ENCODE assay signal across 13 cellular contexts in the genomic region with DNA sequence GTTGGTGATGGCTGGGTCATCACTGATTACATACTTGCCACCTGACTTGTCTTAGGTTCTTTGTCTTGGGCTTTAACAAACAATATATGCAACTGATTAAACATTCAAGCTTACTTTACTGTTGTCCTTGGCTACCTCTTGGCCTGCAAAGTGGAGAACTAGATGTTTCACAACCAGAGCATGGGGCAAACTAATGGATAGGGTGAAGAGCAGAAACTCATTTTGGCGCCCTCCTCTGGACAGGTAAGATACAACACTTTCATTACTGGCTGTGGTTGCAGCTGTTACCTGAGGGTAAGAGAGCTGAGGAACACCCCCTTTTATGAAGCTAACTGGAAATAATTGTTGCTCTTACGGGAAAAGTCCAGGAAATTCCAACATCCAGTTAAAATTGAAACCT.
DNase-seq lines count a peak whose midpoint lies in the region; ATAC-seq and TF ChIP-seq lines count a peak whose summit lies in the region.
"Had no signal": no experiment of that assay in that cellular context is flagged by ENCODE, and none has a peak within 500 bp of the region (broad histone marks: within the 10 kb centered on the region; RNA-seq: fewer than 3 reads in every experiment).

No MANE protein-coding gene starts in this region.

- no peaks in the 10 kb centered on the region for H3K27me3 Mint-ChIP-seq in endodermal cell (ENCODE audit: insufficient read depth)
- H3K27me3 Mint-ChIP-seq in osteocyte (ENCODE audit: unreplicated experiment): no peaks in the 10 kb centered on the region
- H3K27me3 Mint-ChIP-seq: activated CD4-positive, alpha-beta T cell treated with anti-CD3 and anti-CD28 coated beads, Interleukin-2, amount 10 ng/mL, durations not matched to agents 24 days and 14 days; activated naive CD8-positive, alpha-beta T cell treated with anti-CD3 and anti-CD28 coated beads, Interleukin-2, amount 50 U/mL, for 24 hours had no signal

- H3K4me3 ChIP-seq in LNCaP clone FGC (ENCODE audit: low read depth, low read length) (no peak overlapping the region), endodermal cell (ENCODE audit: low read length) (no peak overlapping the region)
- H3K4me3 ChIP-seq: A549 had no signal

- H3K27ac Mint-ChIP-seq in endodermal cell (no peak overlapping the region), osteocyte (ENCODE audit: unreplicated experiment) (no peak overlapping the region)
- H3K27ac Mint-ChIP-seq: activated CD4-positive, alpha-beta T cell treated with anti-CD3 and anti-CD28 coated beads, Interleukin-2, amount 10 ng/mL, durations not matched to agents 24 days and 14 days; activated naive CD8-positive, alpha-beta T cell treated with anti-CD3 and anti-CD28 coated beads, Interleukin-2, amount 50 U/mL, for 24 hours; nephron had no signal

- no peak overlapping the region for H3K27ac ChIP-seq in endodermal cell (ENCODE audit: low read depth, low read length)
- H3K27ac ChIP-seq: A549 had no signal

- no peaks in the 10 kb centered on the region for H3K36me3 ChIP-seq in endodermal cell (ENCODE audit: control insufficient read depth, insufficient read depth, low read length)

- DNase-seq in NCI-H2081 (lab: John Stamatoyannopoulos, UW): peak; percentile 38 to 52
- DNase-seq in NCI-H2081 treated with DMSO at 0.1 percent for 48 hours (lab: John Stamatoyannopoulos, UW): no peak
- peak; percentile 91 for DNase-seq in LNCaP clone FGC (ENCODE audit: low read depth)
- peak; percentile 77 for DNase-seq in endodermal cell
- DNase-seq in osteocyte (ENCODE audit: extremely low spot score, unreplicated experiment): no peak
- no peak for DNase-seq in AG20443 (ENCODE audit: low spot score)
- DNase-seq: activated CD4-positive, alpha-beta T cell treated with anti-CD3 and anti-CD28 coated beads, Interleukin-2, amount 10 ng/mL, durations not matched to agents 24 days and 14 days; activated naive CD8-positive, alpha-beta T cell treated with anti-CD3 and anti-CD28 coated beads, Interleukin-2, amount 50 U/mL, for 24 hours; stimulated activated CD4-positive, alpha-beta T cell treated with anti-CD3 and anti-CD28 coated beads, Interleukin-4, amount 100 ng/mL, for 24 hours had no signal

- ATAC-seq in GM18870 (IDR thresholded peaks at IDR 0.05; ENCODE audit: unreplicated experiment): no peak
- ATAC-seq in GM18511 (IDR thresholded peaks at IDR 0.05; ENCODE audit: unreplicated experiment): no peak
- ATAC-seq: A549; activated naive CD8-positive, alpha-beta T cell treated with anti-CD3 and anti-CD28 coated beads, Interleukin-2, amount 50 U/mL, for 24 hours had no signal

- no peaks in the 10 kb centered on the region for H3K4me1 ChIP-seq in endodermal cell (ENCODE audit: control insufficient read depth, insufficient read depth, low read length)
- H3K4me1 ChIP-seq: A549 had no signal

- H3K27me3 ChIP-seq in endodermal cell (ENCODE audit: control insufficient read depth, insufficient read depth, low read length, poor library complexity, severe bottlenecking): no peaks in the 10 kb centered on the region

- TF ChIP-seq CTCF in LNCaP clone FGC (IDR thresholded peaks at IDR 0.05; ENCODE audit: control insufficient read depth, extremely low read depth, insufficient read depth): peak; percentile 57
- TF ChIP-seq CTCF in endodermal cell (conservative IDR thresholded peaks at IDR 0.05): peak; percentile 85
- TF ChIP-seq CTCF in osteocyte (IDR thresholded peaks at IDR 0.05): peak; percentile 39

- H3K4me3 Mint-ChIP-seq in endodermal cell (no peak overlapping the region), osteocyte (ENCODE audit: unreplicated experiment) (no peak overlapping the region)
- H3K4me3 Mint-ChIP-seq: activated CD4-positive, alpha-beta T cell treated with anti-CD3 and anti-CD28 coated beads, Interleukin-2, amount 10 ng/mL, durations not matched to agents 24 days and 14 days; activated naive CD8-positive, alpha-beta T cell treated with anti-CD3 and anti-CD28 coated beads, Interleukin-2, amount 50 U/mL, for 24 hours; nephron had no signal

- H3K4me1 Mint-ChIP-seq in endodermal cell (no peaks in the 10 kb centered on the region), osteocyte (ENCODE audit: unreplicated experiment) (no peaks in the 10 kb centered on the region)
- H3K4me1 Mint-ChIP-seq: activated CD4-positive, alpha-beta T cell treated with anti-CD3 and anti-CD28 coated beads, Interleukin-2, amount 10 ng/mL, durations not matched to agents 24 days and 14 days; activated naive CD8-positive, alpha-beta T cell treated with anti-CD3 and anti-CD28 coated beads, Interleukin-2, amount 50 U/mL, for 24 hours; nephron had no signal

- H3K9ac ChIP-seq in endodermal cell (ENCODE audit: extremely low read depth, low read length, poor library complexity, severe bottlenecking): no peak overlapping the region

- WGBS in endodermal cell (ENCODE audit: insufficient coverage in 1 of 2, insufficient read length in 1 of 2), 2 experiments: 51 to 80% methylated on average over 2 of the region's 2 CpGs

- H3K36me3 Mint-ChIP-seq in endodermal cell (ENCODE audit: low read depth) (no peaks in the 10 kb centered on the region), osteocyte (ENCODE audit: unreplicated experiment) (peaks cover 3% of the 10 kb centered on the region)

- H3K9me3 Mint-ChIP-seq in endodermal cell: peaks cover 22% of the 10 kb centered on the region
- peaks cover 20% of the 10 kb centered on the region for H3K9me3 Mint-ChIP-seq in osteocyte (ENCODE audit: unreplicated experiment)
- H3K9me3 Mint-ChIP-seq: activated CD4-positive, alpha-beta T cell treated with anti-CD3 and anti-CD28 coated beads, Interleukin-2, amount 10 ng/mL, durations not matched to agents 24 days and 14 days had no signal

- H3K9me3 ChIP-seq in endodermal cell (ENCODE audit: control insufficient read depth, low read length): no peaks in the 10 kb centered on the region

Comparison
In these comparisons a context has a peak if more than half of its experiments do, and no peak if none do; other contexts are left out.
1. DNase-seq: peak in NCI-H2081 (2 of 2), LNCaP clone FGC (single experiment) and endodermal cell (single experiment); none in NCI-H2081 treated with DMSO at 0.1 percent for 48 hours (single experiment), osteocyte (single experiment) and AG20443 (single experiment).
2. Peak in every context shown above with its lines, with median percentiles within 50 percentile points of each other: CTCF ChIP-seq.